ENCODE assay signal across 8 cellular contexts in genomic region chr20:34129518-34130162, GRCh38. TPM values are rescaled to one million over a fixed set of nuclear protein-coding genes. Genes with fewer than 3 reads are reported as not detected.
DNase-seq lines count a peak whose midpoint lies in the region; ATAC-seq and TF ChIP-seq lines count a peak whose summit lies in the region.

No MANE protein-coding gene starts in this region.

- TF ChIP-seq CTCF in CD14-positive monocyte (IDR thresholded peaks at IDR 0.05) (peak; percentile 85), chondrocyte (IDR thresholded peaks at IDR 0.05) (peak; percentile 96)

- H3K4me3 Mint-ChIP-seq in CD14-positive monocyte, result peak overlapping the region in 1 of 2 donors; percentile 39
- H3K4me3 Mint-ChIP-seq in chondrocyte (ENCODE audit: unreplicated experiment), result peak overlapping the region; percentile 59

- DNase-seq in CD14-positive monocyte (ENCODE audit: low spot score), result no peak
- peak; percentile 79 for DNase-seq in NCI-H510A treated with DMSO at 0.1 percent for 48 hours (lab: John Stamatoyannopoulos, UW)
- DNase-seq in chondrocyte (ENCODE audit: low spot score), result no peak
- peak; percentile 89 for DNase-seq in left kidney (ENCODE audit: low read depth, low spot score)
- peak; percentile 7 to 25 (median 13) for DNase-seq in stimulated activated CD4-positive, alpha-beta T cell treated with anti-CD3 and anti-CD28 coated beads, TNF-alpha, amount 100 ng/mL, for 1 hour (ENCODE audit: low read depth in 3 of 3, low spot score in 1 of 3)
- no peak for DNase-seq in cortex of kidney (lab: John Stamatoyannopoulos, UW)

- peaks cover 6 to 12% (median 11%) of the 10 kb centered on the region in 3 donors for H3K27me3 Mint-ChIP-seq in CD14-positive monocyte (ENCODE audit: low read depth in 3 of 3)
- H3K27me3 Mint-ChIP-seq in chondrocyte (ENCODE audit: low read depth), result peaks cover 16% of the 10 kb centered on the region

- H3K36me3 Mint-ChIP-seq in CD14-positive monocyte (no peaks in the 10 kb centered on the region), chondrocyte (ENCODE audit: low read depth) (no peaks in the 10 kb centered on the region)

- no peak overlapping the region for H3K27ac Mint-ChIP-seq in CD14-positive monocyte
- H3K27ac Mint-ChIP-seq in chondrocyte (ENCODE audit: unreplicated experiment), result no peak overlapping the region

- H3K9me3 Mint-ChIP-seq in CD14-positive monocyte (peaks cover 0 to 6% (median 2%) of the 10 kb centered on the region in 7 donors), chondrocyte (ENCODE audit: low read depth) (no peaks in the 10 kb centered on the region)

- intact Hi-C loops in CD14-positive monocyte (cut with micrococcal nuclease), result loop anchor here (10.0 kb wide), 1 partner anchor 215 kb away; no protein-coding TSS in a partner anchor

- peak; percentile 57 for ATAC-seq in HG02759 (IDR thresholded peaks at IDR 0.05; ENCODE audit: unreplicated experiment)
- ATAC-seq in activated CD4-positive, CD25-positive, alpha-beta regulatory T cell treated with anti-CD3 and anti-CD28 coated beads, Interleukin-2, amount 50 U/mL, for 24 hours, result peak; percentile 74 to 81

- H3K4me1 Mint-ChIP-seq in CD14-positive monocyte (peaks cover 8% of the 10 kb centered on the region), chondrocyte (ENCODE audit: low read depth) (peaks cover 14% of the 10 kb centered on the region)

RNA-seq across cellular contexts. Expression of gene EIF2S2, which starts 17.6 kb away (rescaled TPM):
- polyA plus RNA-seq in CD14-positive monocyte, result 10 to 100 TPM; 18.8 to 20.1 TPM
- total RNA-seq in chondrocyte, result 49.4 to 152 TPM (median 148 TPM) in 3 replicates

Comparison
In these comparisons a context has a peak if more than half of its experiments do, and no peak if none do; other contexts are left out.
1. DNase-seq: peak in NCI-H510A treated with DMSO at 0.1 percent for 48 hours (single experiment), left kidney (single experiment) and stimulated activated CD4-positive, alpha-beta T cell treated with anti-CD3 and anti-CD28 coated beads, TNF-alpha, amount 100 ng/mL, for 1 hour (3 of 3); none in CD14-positive monocyte (single experiment), chondrocyte (single experiment) and cortex of kidney (single experiment).